In the genomic region with DNA sequence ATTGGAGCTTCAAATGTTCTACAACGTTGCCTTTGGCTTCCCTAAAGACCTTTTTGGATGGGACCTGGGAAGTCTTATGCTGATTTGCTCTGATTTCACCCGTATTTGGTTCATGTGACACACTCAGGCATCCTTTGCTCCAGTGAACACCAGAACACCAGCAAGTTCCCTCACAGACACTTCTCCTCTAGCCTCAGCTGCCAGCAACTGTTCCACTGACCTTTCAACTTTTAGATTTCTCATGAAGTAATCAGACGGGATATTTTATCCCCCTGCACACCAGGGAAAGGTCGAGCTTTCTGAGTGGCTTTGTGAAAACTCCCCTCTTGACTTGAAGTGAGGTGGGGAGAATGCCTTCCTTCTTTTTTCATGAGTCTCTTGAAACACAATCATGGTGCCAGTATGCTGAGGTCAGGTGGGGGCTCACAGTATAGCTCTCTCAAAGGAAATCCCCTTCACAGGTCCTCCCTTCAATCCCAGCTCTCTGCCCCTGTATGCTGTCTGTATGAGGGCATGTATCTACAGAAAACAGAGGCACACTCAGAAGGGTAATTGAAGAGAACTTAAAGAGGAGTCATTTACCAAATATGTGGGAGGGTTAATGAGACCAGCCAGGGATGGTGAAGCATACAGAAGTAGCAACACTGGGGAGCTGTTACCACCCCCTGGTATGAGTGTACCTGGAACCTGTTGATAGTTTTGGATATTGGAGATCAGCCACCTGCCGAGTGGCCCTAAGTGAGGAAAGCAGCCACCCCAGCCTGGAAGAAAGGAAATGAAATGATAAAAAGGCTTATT, we compare ENCODE assay signal across 23 cellular contexts.
"Had no signal": no experiment of that assay in that cellular context is flagged by ENCODE, and none has a peak within 500 bp of the region (broad histone marks: within the 10 kb centered on the region; RNA-seq: fewer than 3 reads in every experiment).

No MANE protein-coding gene starts in this region.

- H3K4me1 ChIP-seq: esophagus squamous epithelium, testis, vagina had no signal

- ATAC-seq: activated CD8-positive, alpha-beta memory T cell treated with anti-CD3 and anti-CD28 coated beads, Interleukin-2, amount 10 ng/mL, durations not matched to agents 7 days and 5 days; gastroesophageal sphincter; right cardiac atrium had no signal

- H3K27ac ChIP-seq: brain microvascular endothelial cell, esophagus squamous epithelium, gastroesophageal sphincter, neutrophil, ovary, testis, vagina had no signal

- H3K4me3 ChIP-seq: esophagus squamous epithelium, gastroesophageal sphincter, ovary, testis, vagina had no signal

- DNase-seq: activated B cell treated with CpG ODN at 0.5 μM for 24 hours; activated CD4-positive, alpha-beta memory T cell treated with anti-CD3 and anti-CD28 coated beads for 36 hours; activated CD4-positive, alpha-beta T cell treated with anti-CD3 and anti-CD28 coated beads for 4 hours; activated CD8-positive, alpha-beta memory T cell treated with anti-CD3 and anti-CD28 coated beads, Interleukin-2, amount 10 ng/mL, durations not matched to agents 7 days and 5 days; activated effector memory CD4-positive, alpha-beta T cell treated with anti-CD3 and anti-CD28 coated beads, Interleukin-2, amount 50 U/mL, for 16 hours; activated naive CD4-positive, alpha-beta T cell treated with anti-CD3 and anti-CD28 coated beads, Interleukin-2, amount 10 ng/mL, durations not matched to agents 7 days and 5 days; activated T-cell treated with anti-CD3 and anti-CD28 coated beads for 4 hours; aorta; brain microvascular endothelial cell; effector memory CD4-positive, alpha-beta T cell; esophagus squamous epithelium; head of caudate nucleus; hypothalamus; left cardiac atrium; ovary; right cardiac atrium; stimulated activated CD4-positive, alpha-beta T cell treated with anti-CD3 and anti-CD28 coated beads, Interleukin-4, amount 100 ng/mL, for 24 hours; T-helper 1 cell; testis; trophoblast cell had no signal

- H3K27me3 ChIP-seq: brain microvascular endothelial cell, esophagus squamous epithelium, gastroesophageal sphincter, neutrophil, ovary, testis, vagina had no signal

- H3K9me3 ChIP-seq: esophagus squamous epithelium, gastroesophageal sphincter, neutrophil, ovary, testis, vagina had no signal

- H3K36me3 ChIP-seq: brain microvascular endothelial cell, esophagus squamous epithelium, gastroesophageal sphincter, neutrophil, ovary, vagina had no signal
